ENCODE assay signal across 17 cellular contexts in the genomic region with DNA sequence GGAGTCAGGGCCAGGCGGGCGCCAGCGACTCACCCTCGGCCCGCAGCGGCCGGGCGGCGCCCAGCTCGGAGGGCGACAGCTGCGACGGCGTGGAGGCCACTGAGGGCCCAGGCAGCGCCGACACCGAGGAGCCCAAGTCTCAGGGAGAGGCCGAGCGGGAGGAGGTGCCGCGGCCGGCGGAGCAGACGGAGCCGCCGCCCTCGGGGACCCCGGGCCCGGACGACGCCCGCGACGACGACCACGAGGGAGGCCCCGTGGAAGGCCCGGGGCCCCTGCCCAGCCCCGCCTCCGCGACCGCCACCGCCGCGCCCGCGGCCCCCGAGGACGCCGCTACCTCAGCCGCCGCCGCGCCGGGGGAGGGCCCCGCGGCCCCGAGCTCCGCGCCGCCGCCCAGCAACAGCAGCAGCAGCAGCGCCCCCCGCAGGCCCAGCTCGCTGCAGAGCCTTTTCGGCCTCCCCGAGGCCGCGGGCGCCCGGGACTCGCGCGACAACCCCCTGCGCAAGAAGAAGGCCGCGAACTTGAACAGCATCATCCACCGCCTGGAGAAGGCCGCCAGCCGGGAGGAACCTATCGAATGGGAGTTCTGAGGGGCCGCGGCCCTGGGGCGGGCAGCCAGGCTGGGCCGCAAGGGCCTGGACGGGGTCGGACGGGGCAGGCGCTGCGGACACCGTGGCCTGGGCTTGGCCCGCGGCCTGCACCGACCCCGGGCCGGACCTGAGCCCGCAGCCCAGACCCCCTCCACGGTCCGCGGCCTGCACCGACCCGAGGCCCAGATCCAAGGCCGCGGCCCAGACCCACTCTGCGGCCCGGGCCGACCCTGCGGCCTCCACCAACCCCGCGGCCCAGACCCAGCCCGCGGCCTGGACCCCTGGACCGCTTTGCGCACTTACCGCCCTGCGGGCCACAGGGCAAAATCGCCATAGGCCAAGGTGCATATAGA. TPM values are rescaled to one million over a fixed set of nuclear protein-coding genes. Genes with fewer than 3 reads are reported as not detected.
DNase-seq lines count a peak whose midpoint lies in the region; ATAC-seq and TF ChIP-seq lines count a peak whose summit lies in the region.
"Had no signal": no experiment of that assay in that cellular context is flagged by ENCODE, and none has a peak within 500 bp of the region (broad histone marks: within the 10 kb centered on the region; RNA-seq: fewer than 3 reads in every experiment).

No MANE protein-coding gene starts in this region.

- H4K20me1 ChIP-seq in H9 (ENCODE audit: control insufficient read depth, insufficient read depth, insufficient read length): no peaks in the 10 kb centered on the region

- ATAC-seq in WTC11 (peak; percentile 75), HG03460 (IDR thresholded peaks at IDR 0.05; ENCODE audit: unreplicated experiment) (no peak)
- peak; percentile 69 for ATAC-seq in stimulated activated memory B cell treated with anti-CD40 and anti-IgM and Interleukin-4, amounts not matched to agents 10 μg/mL and 1 μg/mL and 100 μg/mL, for 72 hours
- ATAC-seq: HCT116 had no signal

- H3K9ac ChIP-seq in H9 (ENCODE audit: extremely low read depth, insufficient read length, low read length): no peak overlapping the region

- H4K91ac ChIP-seq in H9 (ENCODE audit: insufficient read length, low read depth, low read length): no peak overlapping the region

- H2BK12ac ChIP-seq in H9 (ENCODE audit: insufficient read length, low read depth, low read length): no peak overlapping the region

- H3K9me3 ChIP-seq in H9 (ENCODE audit: control insufficient read depth, low read depth, low read length): no peaks in the 10 kb centered on the region
- H3K9me3 ChIP-seq: Peyer's patch had no signal

- H3K9me3 Mint-ChIP-seq in H9 (no peaks in the 10 kb centered on the region), WTC11 (no peaks in the 10 kb centered on the region)
- no peaks in the 10 kb centered on the region for H3K9me3 Mint-ChIP-seq in stimulated activated memory B cell treated with anti-CD40 and anti-IgM and Interleukin-4, amounts not matched to agents 10 μg/mL and 1 μg/mL and 100 μg/mL, for 72 hours

- H3K27me3 Mint-ChIP-seq in H9 (ENCODE audit: low read depth) (no peaks in the 10 kb centered on the region), WTC11 (ENCODE audit: low read depth) (no peaks in the 10 kb centered on the region)
- H3K27me3 Mint-ChIP-seq in stimulated activated memory B cell treated with anti-CD40 and anti-IgM and Interleukin-4, amounts not matched to agents 10 μg/mL and 1 μg/mL and 100 μg/mL, for 72 hours: no peaks in the 10 kb centered on the region

- H2AK5ac ChIP-seq in H9 (ENCODE audit: insufficient read length, low read length): no peak overlapping the region

- no peak overlapping the region for H3T11ph ChIP-seq in H9 (ENCODE audit: low read length)

- no peaks in the 10 kb centered on the region for H3K79me1 ChIP-seq in H9 (ENCODE audit: insufficient read depth, low read depth, low read length, poor library complexity, severe bottlenecking)

- H4K5ac ChIP-seq in H9 (ENCODE audit: insufficient read length, low read depth, low read length): no peak overlapping the region

- no peak overlapping the region for H3K4me3 Mint-ChIP-seq in H9
- H3K4me3 Mint-ChIP-seq in WTC11: no peak overlapping the region
- H3K4me3 Mint-ChIP-seq in stimulated activated memory B cell treated with anti-CD40 and anti-IgM and Interleukin-4, amounts not matched to agents 10 μg/mL and 1 μg/mL and 100 μg/mL, for 72 hours: no peak overlapping the region

- POLR2A ChIA-PET in WTC11 (lab: Charles Lee): interaction anchor here (0.8 kb wide), 1 partner anchor 645 kb away, joined by 5 read pairs; no protein-coding TSS in a partner anchor

- no peak overlapping the region for H2BK20ac ChIP-seq in H9 (ENCODE audit: low read depth, low read length, poor library complexity, severe bottlenecking)

- H3K4me1 Mint-ChIP-seq in H9 (peaks cover 4 to 8% of the 10 kb centered on the region in 2 experiments; a peak in 2 of 4 replicates), WTC11 (peaks cover 9% of the 10 kb centered on the region)
- H3K4me1 Mint-ChIP-seq in stimulated activated memory B cell treated with anti-CD40 and anti-IgM and Interleukin-4, amounts not matched to agents 10 μg/mL and 1 μg/mL and 100 μg/mL, for 72 hours: peaks cover 7% of the 10 kb centered on the region

- H3K23me2 ChIP-seq in H9 (ENCODE audit: insufficient read length, low read depth, low read length, poor library complexity, severe bottlenecking): no peaks in the 10 kb centered on the region

- H3K36me3 Mint-ChIP-seq in H9 (ENCODE audit: insufficient read depth in 1 of 3, low read depth in 3 of 3) (peaks cover 6 to 27% (median 13%) of the 10 kb centered on the region in 3 experiments; a peak in 6 of 7 replicates), WTC11 (peaks cover 10% of the 10 kb centered on the region)
- H3K36me3 Mint-ChIP-seq in stimulated activated memory B cell treated with anti-CD40 and anti-IgM and Interleukin-4, amounts not matched to agents 10 μg/mL and 1 μg/mL and 100 μg/mL, for 72 hours: peaks cover 28% of the 10 kb centered on the region

- no peak overlapping the region for H2AFZ ChIP-seq in H9 (ENCODE audit: low read length)

- H2BK5ac ChIP-seq in H9 (ENCODE audit: insufficient read length, low read length): no peak overlapping the region

- CTCF ChIA-PET in WTC11 (lab: Charles Lee): interaction anchor here (0.5 to 2.2 kb wide), 18 partner anchors 9 to 773 kb away, joined by 3 to 8 read pairs (median 3); no protein-coding TSS in a partner anchor

- H3K18ac ChIP-seq in H9 (ENCODE audit: insufficient read length, low read depth, low read length): no peak overlapping the region

- peak; percentile 87 for DNase-seq in H9
- DNase-seq in WTC11 (ENCODE audit: low spot score): peak; percentile 77
- DNase-seq in iPS-NIHi11 (ENCODE audit: low spot score): peak; percentile 77
- no peak for DNase-seq in NCI-H1694 treated with DMSO at 0.1 percent for 48 hours (lab: John Stamatoyannopoulos, UW)
- DNase-seq in NCI-H187 (lab: John Stamatoyannopoulos, UW): no peak
- DNase-seq: AML-193, DND-41, GDM1, MM.1S, NCI-H1092, NCI-H146, NCI-H2081 treated with DMSO at 0.1 percent for 48 hours, Peyer's patch had no signal

- no peaks in the 10 kb centered on the region for H3K27me3 ChIP-seq in H9 (ENCODE audit: insufficient read depth, low read length)
- H3K27me3 ChIP-seq: Peyer's patch had no signal

- H3K56ac ChIP-seq in H9 (ENCODE audit: insufficient read length, low read depth, low read length): no peak overlapping the region

- no CpG with 5 or more reads among the region's 117 CpGs for WGBS in H9 (ENCODE audit: extremely low coverage, insufficient read length, low lambda C conversion rate)

- H2BK120ac ChIP-seq in H9 (ENCODE audit: low read depth, low read length, poor library complexity, severe bottlenecking): no peak overlapping the region

- no peak overlapping the region for H4K8ac ChIP-seq in H9 (replicated peaks; ENCODE audit: insufficient read length, low read depth, low read length)

- no peaks in the 10 kb centered on the region for H3K79me2 ChIP-seq in H9 (ENCODE audit: insufficient read depth, low read length)

- no peak overlapping the region for H3K23ac ChIP-seq in H9 (ENCODE audit: insufficient read length, low read depth, low read length)

- H3K4ac ChIP-seq in H9 (ENCODE audit: low read depth, low read length): no peak overlapping the region

- TF ChIP-seq CTCF in H9 (conservative IDR thresholded peaks at IDR 0.05): no peak; the same call in 2 of the 3 replicates
- TF ChIP-seq CTCF in WTC11 (IDR thresholded peaks at IDR 0.05): 0 out of 2 replicates have a peak, but pooled peaks have one; percentile 13

- H3K27ac Mint-ChIP-seq in H9: no peak overlapping the region
- H3K27ac Mint-ChIP-seq in WTC11: no peak overlapping the region
- no peak overlapping the region for H3K27ac Mint-ChIP-seq in stimulated activated memory B cell treated with anti-CD40 and anti-IgM and Interleukin-4, amounts not matched to agents 10 μg/mL and 1 μg/mL and 100 μg/mL, for 72 hours

- H3K14ac ChIP-seq in H9 (ENCODE audit: insufficient read depth, low read length): no peak overlapping the region

- no peak overlapping the region for H3K27ac ChIP-seq in H9 (ENCODE audit: insufficient read length, low read depth, low read length)
- H3K27ac ChIP-seq: C4-2B, Peyer's patch had no signal

- H3K4me2 ChIP-seq in H9 (ENCODE audit: insufficient read depth, insufficient read length, low read length): no peak overlapping the region

- no peaks in the 10 kb centered on the region; the same call in 1 of the 2 replicates for H3K4me1 ChIP-seq in H9 (ENCODE audit: insufficient read depth, low read length)
- H3K4me1 ChIP-seq: Peyer's patch had no signal

- no peak overlapping the region; the same call in 1 of the 2 replicates for H2BK15ac ChIP-seq in H9 (ENCODE audit: low read depth, low read length)

TF ChIP-seq in WTC11, 78 proteins besides CTCF, POLR2A, EP300 and RAD21:
- 0 out of 2 replicates have a peak, but pooled peaks have one; percentile 61 for TF ChIP-seq CBFB (CRISPR knock-in tag; IDR thresholded peaks at IDR 0.05; ENCODE audit: low read depth)
- TF ChIP-seq, protein P1, sequence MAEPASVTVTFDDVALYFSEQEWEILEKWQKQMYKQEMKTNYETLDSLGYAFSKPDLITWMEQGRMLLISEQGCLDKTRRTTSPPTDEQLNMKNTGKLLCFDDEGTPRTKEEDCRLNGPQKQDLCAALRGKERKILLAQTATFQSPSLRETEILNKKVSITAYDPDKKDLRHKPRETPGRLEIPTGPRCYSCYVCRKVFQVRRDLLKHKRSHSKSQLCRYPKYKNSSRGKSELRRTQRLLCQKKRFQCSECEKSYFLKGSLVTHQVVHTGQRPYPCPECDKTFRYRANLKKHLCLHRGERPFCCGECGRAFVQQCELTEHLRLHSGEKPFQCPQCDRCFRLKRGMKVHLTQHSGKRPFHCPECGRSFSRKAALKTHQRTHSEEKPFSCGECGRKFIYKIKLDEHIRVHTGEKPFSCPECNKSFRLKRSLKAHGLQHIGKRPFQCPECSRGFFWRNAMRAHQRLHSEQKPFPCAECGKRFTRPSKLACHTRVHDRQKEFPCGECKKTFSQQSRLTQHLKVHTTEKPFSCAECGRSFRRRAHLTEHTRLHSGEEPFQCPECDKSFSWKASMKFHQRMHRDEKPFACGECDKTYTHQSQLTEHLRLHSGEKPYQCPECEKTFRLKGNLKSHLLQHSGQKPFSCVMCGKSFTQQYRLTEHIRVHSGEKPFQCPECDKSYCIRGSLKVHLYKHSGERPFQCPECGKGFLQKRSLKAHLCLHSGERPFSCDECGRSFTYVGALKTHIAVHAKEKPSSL (CRISPR knock-in tag; conservative IDR thresholded peaks at IDR 0.05): no peak
TF ChIP-seq in WTC11: peak in this region for 1.

RNA-seq across cellular contexts. Expression of a gene that starts 37.9 kb away (rescaled TPM):
- 9.4 and 10.4 TPM in 2 replicates for total RNA-seq in H9 (2021)
- total RNA-seq in WTC11 (2021): 14.7 to 16.5 TPM (median 15.9 TPM) in 3 replicates

Comparison
In these comparisons a context has a peak if more than half of its experiments do, and no peak if none do; other contexts are left out.
1. DNase-seq: peak in H9 (single experiment), WTC11 (single experiment) and iPS-NIHi11 (single experiment); none in NCI-H1694 treated with DMSO at 0.1 percent for 48 hours (single experiment) and NCI-H187 (0 of 2).